Comparison of ENCODE assay signal across 18 cellular contexts in the genomic region with DNA sequence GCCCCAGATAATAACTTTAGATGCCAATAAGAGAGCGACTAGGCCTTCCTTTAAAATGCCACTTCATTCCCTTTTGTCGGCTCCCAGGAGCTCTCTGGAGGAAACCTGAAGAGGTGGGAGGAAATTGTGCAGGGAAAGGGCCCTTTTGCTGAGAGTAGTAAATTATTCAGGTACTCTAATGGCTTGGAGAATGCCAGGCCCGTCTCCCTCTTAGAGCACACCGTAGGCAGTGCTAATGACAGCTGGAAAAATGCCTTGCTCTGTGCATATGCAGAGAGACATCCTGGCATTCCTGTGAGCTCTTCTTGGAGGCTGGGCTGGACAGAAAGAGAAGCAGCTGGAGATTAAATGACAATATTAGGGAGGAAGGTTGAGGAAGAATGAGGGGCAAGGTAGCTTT.
DNase-seq lines count a peak whose midpoint lies in the region; FAIRE-seq lines count a peak whose summit lies in the region.
"Had no signal": no experiment of that assay in that cellular context is flagged by ENCODE, and none has a peak within 500 bp of the region (broad histone marks: within the 10 kb centered on the region; RNA-seq: fewer than 3 reads in every experiment).

No MANE protein-coding gene starts in this region.

- peak overlapping the region; percentile 100 for H3K27ac ChIP-seq in SK-N-MC

- peak; percentile 28 for DNase-seq in DMS79 treated with DMSO at 0.1 percent for 48 hours (lab: John Stamatoyannopoulos, UW)
- no peak for DNase-seq in DMS79 (lab: John Stamatoyannopoulos, UW)
- DNase-seq in SK-N-MC (ENCODE audit: low read depth, low spot score): no peak
- DNase-seq in islet precursor cell: peak; percentile 62
- no peak for DNase-seq in urothelium cell line (ENCODE audit: low spot score)
- no peak for DNase-seq in hepatic stellate cell (ENCODE audit: low spot score)
- no peak for DNase-seq in NCI-H2029 (lab: John Stamatoyannopoulos, UW)
- no peak for DNase-seq in RKO (ENCODE audit: low spot score)
- DNase-seq: 8988T, C1 segment of cervical spinal cord, IMR-90, Kasumi-1, NCI-H2081 treated with DMSO at 0.1 percent for 48 hours, NCI-H774, SHP77 treated with DMSO at 0.1 percent for 48 hours had no signal

- no peak for FAIRE-seq in urothelium cell line (lab: Jason Lieb, UNC)
- FAIRE-seq: GM12878, GM19239, RCC 7860 had no signal

- peak overlapping the region; percentile 63 for H3K4me3 ChIP-seq in SK-N-MC
- H3K4me3 ChIP-seq: GM12878 had no signal

- no peaks in the 10 kb centered on the region for H3K36me3 ChIP-seq in SK-N-MC (ENCODE audit: insufficient read depth, low read length)

- no peaks in the 10 kb centered on the region for H3K9me3 ChIP-seq in SK-N-MC (ENCODE audit: low read depth, low read length)

- H3K9ac ChIP-seq in SK-N-MC (ENCODE audit: insufficient read length): peak overlapping the region; percentile 77

Comparison
In these comparisons a context has a peak if more than half of its experiments do, and no peak if none do; other contexts are left out.
1. DNase-seq: peak in DMS79 treated with DMSO at 0.1 percent for 48 hours (single experiment) and islet precursor cell (single experiment); none in DMS79 (single experiment), SK-N-MC (single experiment), urothelium cell line (single experiment), hepatic stellate cell (single experiment), NCI-H2029 (single experiment) and RKO (single experiment).